28 cellular contexts compared by ENCODE assay signal in genomic region chr22:35708453-35708852, GRCh38. TPM values are rescaled to one million over a fixed set of nuclear protein-coding genes. Genes with fewer than 3 reads are reported as not detected.
"Had no signal": no experiment of that assay in that cellular context is flagged by ENCODE, and none has a peak within 500 bp of the region (broad histone marks: within the 10 kb centered on the region; RNA-seq: fewer than 3 reads in every experiment).

No MANE protein-coding gene starts in this region.

- H3K4me2 ChIP-seq: hepatocyte, SK-N-SH had no signal

- FAIRE-seq: astrocyte, islet of Langerhans had no signal

- H3K27me3 ChIP-seq: hepatocyte, right lobe of liver, testis, upper lobe of left lung had no signal

- ATAC-seq: activated naive CD4-positive, alpha-beta T cell treated with anti-CD3 and anti-CD28 coated beads, Interleukin-2, amount 50 U/mL, for 72 hours; left colon; stimulated activated memory B cell treated with anti-CD40 and anti-IgM and Interleukin-4, amounts not matched to agents 10 μg/mL and 1 μg/mL and 100 μg/mL, for 72 hours; T-cell; WTC11 had no signal

- DNase-seq: activated CD4-positive, alpha-beta memory T cell treated with anti-CD3 and anti-CD28 coated beads for 36 hours; activated CD4-positive, alpha-beta T cell treated with anti-CD3 and anti-CD28 coated beads for 4 hours; activated gamma-delta T cell treated with Interleukin-2 at 50 U/mL for 16 hours; activated T-cell treated with anti-CD3 and anti-CD28 coated beads for 4 hours; adrenal gland; central memory CD4-positive, alpha-beta T cell; effector CD4-positive, alpha-beta T cell; left colon; mammary epithelial cell; right lobe of liver; SK-N-SH; spleen; stimulated activated CD4-positive, alpha-beta T cell treated with anti-CD3 and anti-CD28 coated beads, Interleukin-4, amount 100 ng/mL, for 4 hours; T-cell; testis; upper lobe of left lung had no signal

- H3K4me1 ChIP-seq: adrenal gland, spleen, testis, upper lobe of left lung had no signal

- H3K4me3 ChIP-seq: adrenal gland, hepatocyte, right lobe of liver, spleen, testis, upper lobe of left lung had no signal

- H3K79me2 ChIP-seq: hepatocyte had no signal

- H3K9ac ChIP-seq: SK-N-SH had no signal

- H3K36me3 ChIP-seq: adrenal gland, right lobe of liver, spleen, upper lobe of left lung had no signal

- H3K9me3 ChIP-seq: adrenal gland, right lobe of liver, SK-N-SH, testis had no signal

- H3K27ac ChIP-seq: adrenal gland, hepatocyte, right lobe of liver, spleen, testis, upper lobe of left lung had no signal

- H2AFZ ChIP-seq: hepatocyte had no signal

RNA-seq across cellular contexts. Expression of gene APOL5, which starts 9.2 kb away (rescaled TPM):
- total RNA-seq: activated CD4-positive, alpha-beta memory T cell treated with anti-CD3 and anti-CD28 coated beads for 36 hours; activated naive CD4-positive, alpha-beta T cell treated with anti-CD3 and anti-CD28 coated beads, Interleukin-2, amount 50 U/mL, for 72 hours; activated T-helper 1 cell treated with anti-CD3 and anti-CD28 coated beads, Interleukin-12 subunit alpha, Interleukin-12 subunit beta, Interleukin-2, Interleukin-4 antibody, amounts not matched to agents 30 ng/mL and 10 ng/mL and 1 ng/mL, durations not matched to agents 14 hours and 24 hours and 36 hours; adrenal gland; astrocyte; fibroblast of villous mesenchyme; hepatocyte; left colon; mammary epithelial cell; omental fat pad; progenitor cell of endocrine pancreas; spleen; T-cell; upper lobe of left lung; WTC11 had no signal
- polyA plus RNA-seq: adrenal gland, esophagus, hepatocyte, mammary epithelial cell, neural cell, SK-N-SH, spleen had no signal
